In the genomic region with DNA sequence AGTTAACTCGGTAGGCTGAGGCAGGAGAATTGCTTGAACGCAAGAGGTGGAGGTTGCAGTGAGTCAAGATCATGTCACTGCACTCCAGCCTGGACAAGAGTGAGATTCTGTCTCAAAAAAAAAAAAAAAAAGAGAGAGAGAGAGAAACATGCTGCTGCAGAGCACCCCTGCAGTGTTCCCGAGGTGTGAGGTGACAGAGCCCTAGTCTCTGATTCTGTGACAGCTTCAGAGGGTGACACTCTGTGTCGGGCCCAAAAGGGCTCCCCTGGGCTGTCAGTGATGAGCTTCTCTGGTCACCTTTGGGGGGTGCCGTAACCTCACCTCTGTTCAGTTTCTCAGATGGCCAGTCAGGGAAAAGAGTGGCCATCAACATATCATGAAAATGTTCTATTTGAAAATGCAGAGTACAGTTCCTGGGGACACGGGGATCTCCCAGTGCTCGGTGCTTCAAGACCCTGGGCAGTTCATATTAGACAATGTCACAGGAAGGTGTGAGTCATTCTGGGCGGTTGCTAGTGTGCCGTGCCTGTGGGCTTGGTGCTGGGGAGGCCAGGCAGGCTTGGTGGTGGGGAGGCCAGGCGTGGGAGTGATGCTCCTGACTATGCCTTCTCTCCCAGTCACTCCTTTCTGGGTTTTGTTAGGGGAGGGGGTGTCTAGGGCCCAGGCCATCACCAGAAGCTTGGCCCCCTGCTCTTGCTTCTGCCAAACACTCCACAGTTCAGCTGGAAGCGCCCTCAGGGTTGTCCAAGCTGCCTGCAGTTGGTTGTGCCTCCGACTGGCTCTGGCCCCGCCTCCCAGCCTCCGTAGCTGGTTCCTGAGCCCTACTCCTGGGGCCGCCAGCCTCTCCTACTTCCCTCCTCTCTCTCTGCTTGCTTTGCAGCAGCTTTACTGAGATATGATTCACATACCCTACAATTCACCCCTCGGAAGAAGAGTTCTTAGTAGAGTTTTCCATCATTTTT, we compare ENCODE assay signal across 1 cellular context.
A peak's percentile ranks its signal among the peaks of the same experiment; 100 is the strongest.
TF ChIP-seq lines count a peak whose summit lies in the region.

No MANE protein-coding gene starts in this region.

TF ChIP-seq in K562, 482 proteins besides CTCF, POLR2A, EP300 and RAD21 (continued from another document and continues in another):
- TF ChIP-seq, protein P1, sequence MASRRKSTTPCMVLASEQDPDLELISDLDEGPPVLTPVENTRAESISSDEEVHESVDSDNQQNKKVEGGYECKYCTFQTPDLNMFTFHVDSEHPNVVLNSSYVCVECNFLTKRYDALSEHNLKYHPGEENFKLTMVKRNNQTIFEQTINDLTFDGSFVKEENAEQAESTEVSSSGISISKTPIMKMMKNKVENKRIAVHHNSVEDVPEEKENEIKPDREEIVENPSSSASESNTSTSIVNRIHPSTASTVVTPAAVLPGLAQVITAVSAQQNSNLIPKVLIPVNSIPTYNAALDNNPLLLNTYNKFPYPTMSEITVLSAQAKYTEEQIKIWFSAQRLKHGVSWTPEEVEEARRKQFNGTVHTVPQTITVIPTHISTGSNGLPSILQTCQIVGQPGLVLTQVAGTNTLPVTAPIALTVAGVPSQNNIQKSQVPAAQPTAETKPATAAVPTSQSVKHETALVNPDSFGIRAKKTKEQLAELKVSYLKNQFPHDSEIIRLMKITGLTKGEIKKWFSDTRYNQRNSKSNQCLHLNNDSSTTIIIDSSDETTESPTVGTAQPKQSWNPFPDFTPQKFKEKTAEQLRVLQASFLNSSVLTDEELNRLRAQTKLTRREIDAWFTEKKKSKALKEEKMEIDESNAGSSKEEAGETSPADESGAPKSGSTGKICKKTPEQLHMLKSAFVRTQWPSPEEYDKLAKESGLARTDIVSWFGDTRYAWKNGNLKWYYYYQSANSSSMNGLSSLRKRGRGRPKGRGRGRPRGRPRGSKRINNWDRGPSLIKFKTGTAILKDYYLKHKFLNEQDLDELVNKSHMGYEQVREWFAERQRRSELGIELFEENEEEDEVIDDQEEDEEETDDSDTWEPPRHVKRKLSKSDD (conservative IDR thresholded peaks at IDR 0.05; ENCODE audit: low read length) = 0 out of 2 replicates have a peak, but pooled peaks have one; percentile 18
- no peak; the same call in none of the 2 replicates for TF ChIP-seq CEBPB (tag; IDR thresholded peaks at IDR 0.05)
- peak; percentile 28 for TF ChIP-seq ELF4 (CRISPR knock-in tag; IDR thresholded peaks at IDR 0.05)
- TF ChIP-seq POLR2AphosphoS2 (IDR thresholded peaks at IDR 0.05; ENCODE audit: low read length) = no peak
- TF ChIP-seq IRF2 (CRISPR knock-in tag; IDR thresholded peaks at IDR 0.05) = no peak
- TF ChIP-seq, protein P2, sequence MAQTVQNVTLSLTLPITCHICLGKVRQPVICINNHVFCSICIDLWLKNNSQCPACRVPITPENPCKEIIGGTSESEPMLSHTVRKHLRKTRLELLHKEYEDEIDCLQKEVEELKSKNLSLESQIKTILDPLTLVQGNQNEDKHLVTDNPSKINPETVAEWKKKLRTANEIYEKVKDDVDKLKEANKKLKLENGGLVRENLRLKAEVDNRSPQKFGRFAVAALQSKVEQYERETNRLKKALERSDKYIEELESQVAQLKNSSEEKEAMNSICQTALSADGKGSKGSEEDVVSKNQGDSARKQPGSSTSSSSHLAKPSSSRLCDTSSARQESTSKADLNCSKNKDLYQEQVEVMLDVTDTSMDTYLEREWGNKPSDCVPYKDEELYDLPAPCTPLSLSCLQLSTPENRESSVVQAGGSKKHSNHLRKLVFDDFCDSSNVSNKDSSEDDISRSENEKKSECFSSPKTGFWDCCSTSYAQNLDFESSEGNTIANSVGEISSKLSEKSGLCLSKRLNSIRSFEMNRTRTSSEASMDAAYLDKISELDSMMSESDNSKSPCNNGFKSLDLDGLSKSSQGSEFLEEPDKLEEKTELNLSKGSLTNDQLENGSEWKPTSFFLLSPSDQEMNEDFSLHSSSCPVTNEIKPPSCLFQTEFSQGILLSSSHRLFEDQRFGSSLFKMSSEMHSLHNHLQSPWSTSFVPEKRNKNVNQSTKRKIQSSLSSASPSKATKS (CRISPR knock-in tag; IDR thresholded peaks at IDR 0.05) = no peak
- no peak for TF ChIP-seq ETS2 (tag; IDR thresholded peaks at IDR 0.05; ENCODE audit: borderline replicate concordance, poor library complexity, severe bottlenecking)
- TF ChIP-seq ELF1 (tag; IDR thresholded peaks at IDR 0.05) = no peak
- no peak for TF ChIP-seq PHB (CRISPR knock-in tag; IDR thresholded peaks at IDR 0.05)
- no peak for TF ChIP-seq ZFX (CRISPR knock-in tag; IDR thresholded peaks at IDR 0.05)
- TF ChIP-seq, protein P3, sequence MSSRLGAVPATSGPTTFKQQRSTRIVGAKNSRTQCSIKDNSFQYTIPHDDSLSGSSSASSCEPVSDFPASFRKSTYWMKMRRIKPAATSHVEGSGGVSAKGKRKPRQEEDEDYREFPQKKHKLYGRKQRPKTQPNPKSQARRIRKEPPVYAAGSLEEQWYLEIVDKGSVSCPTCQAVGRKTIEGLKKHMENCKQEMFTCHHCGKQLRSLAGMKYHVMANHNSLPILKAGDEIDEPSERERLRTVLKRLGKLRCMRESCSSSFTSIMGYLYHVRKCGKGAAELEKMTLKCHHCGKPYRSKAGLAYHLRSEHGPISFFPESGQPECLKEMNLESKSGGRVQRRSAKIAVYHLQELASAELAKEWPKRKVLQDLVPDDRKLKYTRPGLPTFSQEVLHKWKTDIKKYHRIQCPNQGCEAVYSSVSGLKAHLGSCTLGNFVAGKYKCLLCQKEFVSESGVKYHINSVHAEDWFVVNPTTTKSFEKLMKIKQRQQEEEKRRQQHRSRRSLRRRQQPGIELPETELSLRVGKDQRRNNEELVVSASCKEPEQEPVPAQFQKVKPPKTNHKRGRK (tag; IDR thresholded peaks at IDR 0.05) = no peak
- TF ChIP-seq ZNF184 (CRISPR knock-in tag; IDR thresholded peaks at IDR 0.05) = no peak
- TF ChIP-seq, protein P4, sequence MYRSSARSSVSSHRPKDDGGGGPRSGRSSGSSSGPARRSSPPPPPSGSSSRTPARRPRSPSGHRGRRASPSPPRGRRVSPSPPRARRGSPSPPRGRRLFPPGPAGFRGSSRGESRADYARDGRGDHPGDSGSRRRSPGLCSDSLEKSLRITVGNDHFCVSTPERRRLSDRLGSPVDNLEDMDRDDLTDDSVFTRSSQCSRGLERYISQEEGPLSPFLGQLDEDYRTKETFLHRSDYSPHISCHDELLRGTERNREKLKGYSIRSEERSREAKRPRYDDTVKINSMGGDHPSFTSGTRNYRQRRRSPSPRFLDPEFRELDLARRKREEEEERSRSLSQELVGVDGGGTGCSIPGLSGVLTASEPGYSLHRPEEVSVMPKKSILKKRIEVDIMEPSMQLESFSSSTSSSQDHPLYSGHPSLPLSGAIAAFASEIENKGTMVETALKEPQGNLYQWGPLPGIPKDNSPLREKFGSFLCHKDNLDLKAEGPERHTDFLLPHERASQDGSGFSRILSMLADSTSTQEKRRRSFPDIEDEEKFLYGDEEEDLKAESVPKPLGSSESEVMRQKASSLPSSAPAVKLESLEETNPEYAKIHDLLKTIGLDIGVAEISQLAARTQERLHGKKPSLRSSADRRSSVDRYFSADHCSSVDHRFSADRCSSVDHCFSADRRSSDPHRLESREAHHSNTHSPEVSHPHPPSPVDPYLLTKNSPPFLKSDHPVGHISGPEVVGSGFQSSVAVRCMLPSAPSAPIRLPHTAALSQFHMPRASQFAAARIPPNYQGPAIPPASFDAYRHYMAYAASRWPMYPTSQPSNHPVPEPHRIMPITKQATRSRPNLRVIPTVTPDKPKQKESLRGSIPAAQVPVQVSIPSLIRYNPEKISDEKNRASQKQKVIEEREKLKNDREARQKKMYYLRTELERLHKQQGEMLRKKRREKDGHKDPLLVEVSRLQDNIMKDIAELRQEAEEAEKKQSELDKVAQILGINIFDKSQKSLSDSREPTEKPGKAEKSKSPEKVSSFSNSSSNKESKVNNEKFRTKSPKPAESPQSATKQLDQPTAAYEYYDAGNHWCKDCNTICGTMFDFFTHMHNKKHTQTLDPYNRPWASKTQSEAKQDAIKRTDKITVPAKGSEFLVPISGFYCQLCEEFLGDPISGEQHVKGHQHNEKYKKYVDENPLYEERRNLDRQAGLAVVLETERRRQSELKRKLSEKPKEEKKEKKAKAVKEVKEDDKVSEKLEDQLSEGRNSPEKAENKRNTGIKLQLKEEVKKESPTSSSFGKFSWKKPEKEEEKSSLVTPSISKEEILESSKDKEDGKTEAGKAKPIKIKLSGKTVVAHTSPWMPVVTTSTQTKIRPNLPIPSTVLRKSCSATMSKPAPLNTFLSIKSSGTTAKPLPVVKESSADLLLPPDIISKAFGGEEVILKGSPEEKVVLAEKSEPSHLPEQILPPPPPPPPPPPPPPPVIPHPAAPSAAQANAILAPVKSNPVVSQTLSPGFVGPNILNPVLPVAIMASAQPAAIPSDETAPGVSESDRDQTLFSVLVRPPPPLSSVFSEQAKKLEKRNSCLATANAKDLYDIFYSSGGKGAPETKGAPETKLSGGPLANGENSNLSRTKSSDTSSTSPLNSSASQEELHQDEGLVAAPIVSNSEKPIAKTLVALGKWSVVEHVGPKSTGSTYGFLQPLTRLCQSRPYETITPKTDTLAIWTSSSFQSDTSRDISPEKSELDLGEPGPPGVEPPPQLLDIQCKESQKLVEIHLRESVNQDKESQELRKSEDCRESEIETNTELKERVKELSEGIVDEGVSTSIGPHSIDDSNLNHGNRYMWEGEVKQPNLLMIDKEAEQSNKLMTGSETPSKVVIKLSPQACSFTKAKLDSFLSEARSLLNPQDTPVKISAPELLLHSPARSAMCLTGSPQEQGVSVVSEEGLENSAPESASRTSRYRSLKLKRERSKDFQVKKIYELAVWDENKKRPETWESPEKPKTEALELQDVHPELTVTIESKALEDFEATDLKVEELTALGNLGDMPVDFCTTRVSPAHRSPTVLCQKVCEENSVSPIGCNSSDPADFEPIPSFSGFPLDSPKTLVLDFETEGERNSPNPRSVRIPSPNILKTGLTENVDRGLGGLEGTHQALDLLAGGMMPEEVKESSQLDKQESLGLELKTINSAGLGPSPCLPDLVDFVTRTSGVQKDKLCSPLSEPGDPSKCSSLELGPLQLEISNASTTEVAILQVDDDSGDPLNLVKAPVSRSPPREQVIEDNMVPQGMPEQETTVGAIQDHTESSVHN (IDR thresholded peaks at IDR 0.05; ENCODE audit: borderline replicate concordance in 1 of 2, low read depth in 1 of 2) = no peak
- TF ChIP-seq HNRNPH1 (optimal IDR thresholded peaks at IDR 0.05; ENCODE audit: low read depth, low read length) = no peak
- TF ChIP-seq NR4A1 (CRISPR knock-in tag; IDR thresholded peaks at IDR 0.05) = no peak; the same call in 1 of the 2 replicates
- TF ChIP-seq NR4A1 (tag; IDR thresholded peaks at IDR 0.05) = no peak
- TF ChIP-seq MAFF (IDR thresholded peaks at IDR 0.05; ENCODE audit: low read length) = no peak
- TF ChIP-seq, protein P5, sequence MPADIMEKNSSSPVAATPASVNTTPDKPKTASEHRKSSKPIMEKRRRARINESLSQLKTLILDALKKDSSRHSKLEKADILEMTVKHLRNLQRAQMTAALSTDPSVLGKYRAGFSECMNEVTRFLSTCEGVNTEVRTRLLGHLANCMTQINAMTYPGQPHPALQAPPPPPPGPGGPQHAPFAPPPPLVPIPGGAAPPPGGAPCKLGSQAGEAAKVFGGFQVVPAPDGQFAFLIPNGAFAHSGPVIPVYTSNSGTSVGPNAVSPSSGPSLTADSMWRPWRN (IDR thresholded peaks at IDR 0.05; ENCODE audit: low read depth) = no peak
- TF ChIP-seq ZNF77 (CRISPR knock-in tag; IDR thresholded peaks at IDR 0.05) = no peak
- TF ChIP-seq ZNF408 (CRISPR knock-in tag; IDR thresholded peaks at IDR 0.05; ENCODE audit: low read depth) = no peak
- no peak for TF ChIP-seq TAF1 (IDR thresholded peaks at IDR 0.05; ENCODE audit: control insufficient read depth, extremely low read depth, insufficient read depth, low read length, severe bottlenecking)
- no peak for TF ChIP-seq LARP7 (IDR thresholded peaks at IDR 0.05)
- no peak for TF ChIP-seq MED1 (CRISPR knock-in tag; IDR thresholded peaks at IDR 0.05; ENCODE audit: borderline replicate concordance)
- TF ChIP-seq, protein P6, sequence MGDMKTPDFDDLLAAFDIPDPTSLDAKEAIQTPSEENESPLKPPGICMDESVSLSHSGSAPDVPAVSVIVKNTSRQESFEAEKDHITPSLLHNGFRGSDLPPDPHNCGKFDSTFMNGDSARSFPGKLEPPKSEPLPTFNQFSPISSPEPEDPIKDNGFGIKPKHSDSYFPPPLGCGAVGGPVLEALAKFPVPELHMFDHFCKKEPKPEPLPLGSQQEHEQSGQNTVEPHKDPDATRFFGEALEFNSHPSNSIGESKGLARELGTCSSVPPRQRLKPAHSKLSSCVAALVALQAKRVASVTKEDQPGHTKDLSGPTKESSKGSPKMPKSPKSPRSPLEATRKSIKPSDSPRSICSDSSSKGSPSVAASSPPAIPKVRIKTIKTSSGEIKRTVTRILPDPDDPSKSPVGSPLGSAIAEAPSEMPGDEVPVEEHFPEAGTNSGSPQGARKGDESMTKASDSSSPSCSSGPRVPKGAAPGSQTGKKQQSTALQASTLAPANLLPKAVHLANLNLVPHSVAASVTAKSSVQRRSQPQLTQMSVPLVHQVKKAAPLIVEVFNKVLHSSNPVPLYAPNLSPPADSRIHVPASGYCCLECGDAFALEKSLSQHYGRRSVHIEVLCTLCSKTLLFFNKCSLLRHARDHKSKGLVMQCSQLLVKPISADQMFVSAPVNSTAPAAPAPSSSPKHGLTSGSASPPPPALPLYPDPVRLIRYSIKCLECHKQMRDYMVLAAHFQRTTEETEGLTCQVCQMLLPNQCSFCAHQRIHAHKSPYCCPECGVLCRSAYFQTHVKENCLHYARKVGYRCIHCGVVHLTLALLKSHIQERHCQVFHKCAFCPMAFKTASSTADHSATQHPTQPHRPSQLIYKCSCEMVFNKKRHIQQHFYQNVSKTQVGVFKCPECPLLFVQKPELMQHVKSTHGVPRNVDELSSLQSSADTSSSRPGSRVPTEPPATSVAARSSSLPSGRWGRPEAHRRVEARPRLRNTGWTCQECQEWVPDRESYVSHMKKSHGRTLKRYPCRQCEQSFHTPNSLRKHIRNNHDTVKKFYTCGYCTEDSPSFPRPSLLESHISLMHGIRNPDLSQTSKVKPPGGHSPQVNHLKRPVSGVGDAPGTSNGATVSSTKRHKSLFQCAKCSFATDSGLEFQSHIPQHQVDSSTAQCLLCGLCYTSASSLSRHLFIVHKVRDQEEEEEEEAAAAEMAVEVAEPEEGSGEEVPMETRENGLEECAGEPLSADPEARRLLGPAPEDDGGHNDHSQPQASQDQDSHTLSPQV (IDR thresholded peaks at IDR 0.05) = no peak
- TF ChIP-seq ZBTB1 (CRISPR knock-in tag; IDR thresholded peaks at IDR 0.05; ENCODE audit: borderline replicate concordance, low read depth) = peak; percentile 59; the same call in 1 of the 2 replicates
- no peak for TF ChIP-seq MAFG (tag; conservative IDR thresholded peaks at IDR 0.05)
- TF ChIP-seq KAT7 (CRISPR knock-in tag; IDR thresholded peaks at IDR 0.05; ENCODE audit: borderline replicate concordance) = no peak
- no peak for TF ChIP-seq GABPB2 (CRISPR knock-in tag; conservative IDR thresholded peaks at IDR 0.05)
- peak; percentile 12; the same call in 1 of the 2 replicates for TF ChIP-seq OTX1 (CRISPR knock-in tag; IDR thresholded peaks at IDR 0.05)
- TF ChIP-seq, protein P7, sequence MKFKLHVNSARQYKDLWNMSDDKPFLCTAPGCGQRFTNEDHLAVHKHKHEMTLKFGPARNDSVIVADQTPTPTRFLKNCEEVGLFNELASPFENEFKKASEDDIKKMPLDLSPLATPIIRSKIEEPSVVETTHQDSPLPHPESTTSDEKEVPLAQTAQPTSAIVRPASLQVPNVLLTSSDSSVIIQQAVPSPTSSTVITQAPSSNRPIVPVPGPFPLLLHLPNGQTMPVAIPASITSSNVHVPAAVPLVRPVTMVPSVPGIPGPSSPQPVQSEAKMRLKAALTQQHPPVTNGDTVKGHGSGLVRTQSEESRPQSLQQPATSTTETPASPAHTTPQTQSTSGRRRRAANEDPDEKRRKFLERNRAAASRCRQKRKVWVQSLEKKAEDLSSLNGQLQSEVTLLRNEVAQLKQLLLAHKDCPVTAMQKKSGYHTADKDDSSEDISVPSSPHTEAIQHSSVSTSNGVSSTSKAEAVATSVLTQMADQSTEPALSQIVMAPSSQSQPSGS (CRISPR knock-in tag; IDR thresholded peaks at IDR 0.05) = no peak
- no peak for TF ChIP-seq CAMTA2 (CRISPR knock-in tag; conservative IDR thresholded peaks at IDR 0.05)
- no peak for TF ChIP-seq SNRNP70 (optimal IDR thresholded peaks at IDR 0.05; ENCODE audit: low read depth, low read length)
- no peak for TF ChIP-seq RB1 (IDR thresholded peaks at IDR 0.05; ENCODE audit: low read depth)
- TF ChIP-seq CEBPG (CRISPR knock-in tag; IDR thresholded peaks at IDR 0.05) = no peak
- no peak for TF ChIP-seq CEBPG (tag; conservative IDR thresholded peaks at IDR 0.05 in 1 of 2, IDR thresholded peaks at IDR 0.05 in 1 of 2)
